8 cellular contexts compared by ENCODE assay signal in genomic region chr17:4004517-4005295, GRCh38. TPM values are rescaled to one million over a fixed set of nuclear protein-coding genes. Genes with fewer than 3 reads are reported as not detected.
DNase-seq lines count a peak whose midpoint lies in the region; FAIRE-seq and TF ChIP-seq lines count a peak whose summit lies in the region.

No MANE protein-coding gene starts in this region.

- FAIRE-seq in astrocyte (lab: Jason Lieb, UNC) = no peak

- no peak overlapping the region for H3K27ac ChIP-seq in astrocyte (ENCODE audit: low read depth, low read length)

- H3K9me3 Mint-ChIP-seq in T-helper 2 cell treated with Interferon-gamma antibody and Interleukin-4, amounts not matched to agents 5 μg/mL and 100 μg/mL, for 36 hours = no peaks in the 10 kb centered on the region
- peaks cover 2% of the 10 kb centered on the region for H3K9me3 Mint-ChIP-seq in astrocyte (ENCODE audit: unreplicated experiment)

- no peaks in the 10 kb centered on the region for H3K27me3 ChIP-seq in astrocyte (ENCODE audit: insufficient read depth, low read length)

- H3K4me3 ChIP-seq in AG09309 (ENCODE audit: control insufficient read depth, low read depth, low read length) = no peak overlapping the region
- no peak overlapping the region for H3K4me3 ChIP-seq in astrocyte (ENCODE audit: insufficient read depth, low read depth, low read length)

- no peaks in the 10 kb centered on the region for H3K9me3 ChIP-seq in astrocyte (ENCODE audit: insufficient read depth, low read depth, low read length)

- no peaks in the 10 kb centered on the region for H3K4me1 Mint-ChIP-seq in T-helper 2 cell treated with Interferon-gamma antibody and Interleukin-4, amounts not matched to agents 5 μg/mL and 100 μg/mL, for 36 hours (ENCODE audit: low read depth)
- peaks cover 12% of the 10 kb centered on the region for H3K4me1 Mint-ChIP-seq in astrocyte (ENCODE audit: low read depth, unreplicated experiment)

- H3K27ac Mint-ChIP-seq in T-helper 2 cell treated with Interferon-gamma antibody and Interleukin-4, amounts not matched to agents 5 μg/mL and 100 μg/mL, for 36 hours = no peak overlapping the region
- no peak overlapping the region for H3K27ac Mint-ChIP-seq in astrocyte (ENCODE audit: unreplicated experiment)

- H3K4me2 ChIP-seq in astrocyte (ENCODE audit: low read length) = no peak overlapping the region

- H3K4me1 ChIP-seq in astrocyte (ENCODE audit: insufficient read depth, low read length) = peaks cover 8% of the 10 kb centered on the region

- peaks cover under 1% of the 10 kb centered on the region for H4K20me1 ChIP-seq in astrocyte (ENCODE audit: insufficient read depth, low read length)

- TF ChIP-seq CTCF in AG09309 (IDR thresholded peaks at IDR 0.05; ENCODE audit: control insufficient read depth, insufficient read depth, low read depth, low read length, missing control alignments) (peak; percentile 53), astrocyte (IDR thresholded peaks at IDR 0.05; ENCODE audit: insufficient read depth, low read depth, low read length) (peak; percentile 46)

- H3K4me3 Mint-ChIP-seq in T-helper 2 cell treated with Interferon-gamma antibody and Interleukin-4, amounts not matched to agents 5 μg/mL and 100 μg/mL, for 36 hours = no peak overlapping the region
- H3K4me3 Mint-ChIP-seq in astrocyte (ENCODE audit: unreplicated experiment) = no peak overlapping the region

- H3K27me3 Mint-ChIP-seq in T-helper 2 cell treated with Interferon-gamma antibody and Interleukin-4, amounts not matched to agents 5 μg/mL and 100 μg/mL, for 36 hours (ENCODE audit: low read depth) = no peaks in the 10 kb centered on the region
- peaks cover 3% of the 10 kb centered on the region for H3K27me3 Mint-ChIP-seq in astrocyte (ENCODE audit: low read depth, unreplicated experiment)

- peaks cover 14% of the 10 kb centered on the region for H3K36me3 ChIP-seq in astrocyte (ENCODE audit: insufficient read depth, low read length)

- no peak overlapping the region for H3K9ac ChIP-seq in astrocyte (ENCODE audit: low read length)

- no peaks in the 10 kb centered on the region for H3K79me2 ChIP-seq in astrocyte (ENCODE audit: insufficient read depth, low read length)

- DNase-seq in AG09309 (ENCODE audit: low read depth) (no peak), HT-29 (ENCODE audit: low spot score) (peak; percentile 78), astrocyte (ENCODE audit: low read depth) (no peak), islet precursor cell (peak; percentile 91), SW480 (ENCODE audit: low spot score) (no peak), globus pallidus (ENCODE audit: low spot score) (no peak)
- DNase-seq in T-helper 2 cell treated with Interferon-gamma antibody and Interleukin-4, amounts not matched to agents 5 μg/mL and 100 μg/mL, for 36 hours (ENCODE audit: low spot score) = peak; percentile 48
- peak; percentile 57 to 74 for DNase-seq in stimulated activated CD4-positive, alpha-beta T cell treated with anti-CD3 and anti-CD28 coated beads, Interleukin-2, amount 100 ng/mL, for 48 hours

- no peak overlapping the region for H2AFZ ChIP-seq in astrocyte (ENCODE audit: low read depth, low read length)

- peaks cover 29% of the 10 kb centered on the region for H3K36me3 Mint-ChIP-seq in T-helper 2 cell treated with Interferon-gamma antibody and Interleukin-4, amounts not matched to agents 5 μg/mL and 100 μg/mL, for 36 hours (ENCODE audit: low read depth)
- H3K36me3 Mint-ChIP-seq in astrocyte (ENCODE audit: low read depth, unreplicated experiment) = peaks cover 25% of the 10 kb centered on the region

RNA-seq across cellular contexts. Expression of gene ATP2A3, which starts 40.5 kb away (rescaled TPM):
- total RNA-seq in HT-29 (2014; rRNA removed; shearing (Covaris generic)) = 10.9 and 13.7 TPM in 2 replicates
- total RNA-seq in astrocyte = 1.5 and 1.8 TPM in 2 replicates

Comparison
In these comparisons a context has a peak if more than half of its experiments do, and no peak if none do; other contexts are left out.
1. DNase-seq: peak in HT-29 (single experiment), T-helper 2 cell treated with Interferon-gamma antibody and Interleukin-4, amounts not matched to agents 5 μg/mL and 100 μg/mL, for 36 hours (single experiment), islet precursor cell (single experiment) and stimulated activated CD4-positive, alpha-beta T cell treated with anti-CD3 and anti-CD28 coated beads, Interleukin-2, amount 100 ng/mL, for 48 hours (2 of 2); none in AG09309 (single experiment), astrocyte (single experiment), SW480 (single experiment) and globus pallidus (single experiment).